11 cellular contexts compared by ENCODE assay signal in genomic region chr20:9301129-9302072, GRCh38.
DNase-seq lines count a peak whose midpoint lies in the region; ATAC-seq, FAIRE-seq and TF ChIP-seq lines count a peak whose summit lies in the region.
"Had no signal": no experiment of that assay in that cellular context is flagged by ENCODE, and none has a peak within 500 bp of the region (broad histone marks: within the 10 kb centered on the region; RNA-seq: fewer than 3 reads in every experiment).

No MANE protein-coding gene starts in this region.

- no peak overlapping the region for H3K4me2 ChIP-seq in osteoblast (ENCODE audit: insufficient read depth, low read length)

- no peaks in the 10 kb centered on the region for H3K27me3 Mint-ChIP-seq in CD8-positive, alpha-beta T cell (ENCODE audit: low read depth)
- H3K27me3 Mint-ChIP-seq in activated CD4-positive, alpha-beta T cell treated with anti-CD3 and anti-CD28 coated beads, Interleukin-2, amount 10 ng/mL, durations not matched to agents 7 days and 5 days = no peaks in the 10 kb centered on the region

- no peaks in the 10 kb centered on the region for H3K9me3 Mint-ChIP-seq in CD8-positive, alpha-beta T cell
- H3K9me3 Mint-ChIP-seq in activated CD4-positive, alpha-beta T cell treated with anti-CD3 and anti-CD28 coated beads, Interleukin-2, amount 10 ng/mL, durations not matched to agents 7 days and 5 days = no peaks in the 10 kb centered on the region

- no peaks in the 10 kb centered on the region for H3K9me3 ChIP-seq in osteoblast (ENCODE audit: low read depth, low read length)
- no peaks in the 10 kb centered on the region for H3K9me3 ChIP-seq in CD8-positive, alpha-beta T cell (ENCODE audit: low read length)
- H3K9me3 ChIP-seq: esophagus muscularis mucosa had no signal

- H3K27ac ChIP-seq in epithelial cell of prostate (no peak overlapping the region), osteoblast (ENCODE audit: low read depth, low read length) (no peak overlapping the region), coronary artery (no peak overlapping the region)
- H3K27ac ChIP-seq in CD8-positive, alpha-beta T cell (ENCODE audit: low read depth, low read length) = no peak overlapping the region

- no peak overlapping the region for H2AFZ ChIP-seq in osteoblast (ENCODE audit: low read length)

- FAIRE-seq in H54 (lab: Jason Lieb, UNC) = peak; percentile 33

- POLR2A ChIA-PET in CD8-positive, alpha-beta T cell (lab: Charles Lee) = no interaction called here
- POLR2A ChIA-PET in activated CD4-positive, alpha-beta T cell treated with anti-CD3 and anti-CD28 coated beads, Interleukin-2, amount 10 ng/mL, durations not matched to agents 7 days and 5 days (lab: Charles Lee) = no interaction called here

- no peak for ATAC-seq in CD8-positive, alpha-beta T cell

- TF ChIP-seq CTCF in osteoblast (IDR thresholded peaks at IDR 0.05; ENCODE audit: extremely low read depth, low read depth, low read length) = no peak
- no peak for TF ChIP-seq CTCF in coronary artery (IDR thresholded peaks at IDR 0.05)
- TF ChIP-seq CTCF in CD8-positive, alpha-beta T cell (IDR thresholded peaks at IDR 0.05) = no peak

- no peaks in the 10 kb centered on the region for H3K36me3 ChIP-seq in osteoblast (ENCODE audit: insufficient read depth, low read length)
- H3K36me3 ChIP-seq in CD8-positive, alpha-beta T cell (ENCODE audit: insufficient read depth, low read length) = no peaks in the 10 kb centered on the region
- H3K36me3 ChIP-seq: esophagus muscularis mucosa had no signal

- intact Hi-C loops in CD8-positive, alpha-beta T cell (cut with DNase I, micrococcal nuclease) = no loop called here

- no peaks in the 10 kb centered on the region for H3K36me3 Mint-ChIP-seq in CD8-positive, alpha-beta T cell
- H3K36me3 Mint-ChIP-seq in activated CD4-positive, alpha-beta T cell treated with anti-CD3 and anti-CD28 coated beads, Interleukin-2, amount 10 ng/mL, durations not matched to agents 7 days and 5 days (ENCODE audit: low read depth) = no peaks in the 10 kb centered on the region

- no peak overlapping the region for H3K4me3 ChIP-seq in osteoblast (ENCODE audit: insufficient read depth, low read length)
- H3K4me3 ChIP-seq in coronary artery = no peak overlapping the region
- H3K4me3 ChIP-seq in CD8-positive, alpha-beta T cell (ENCODE audit: low read depth, low read length) = no peak overlapping the region
- H3K4me3 ChIP-seq: esophagus muscularis mucosa had no signal

- H3K4me1 ChIP-seq in osteoblast (ENCODE audit: insufficient read depth, low read length) = no peaks in the 10 kb centered on the region
- H3K4me1 ChIP-seq in CD8-positive, alpha-beta T cell (ENCODE audit: insufficient read depth, low read length) = no peaks in the 10 kb centered on the region

- no peak overlapping the region for H3K4me3 Mint-ChIP-seq in CD8-positive, alpha-beta T cell
- no peak overlapping the region for H3K4me3 Mint-ChIP-seq in activated CD4-positive, alpha-beta T cell treated with anti-CD3 and anti-CD28 coated beads, Interleukin-2, amount 10 ng/mL, durations not matched to agents 7 days and 5 days

- no peaks in the 10 kb centered on the region for H3K27me3 ChIP-seq in osteoblast (ENCODE audit: insufficient read depth, low read length)
- H3K27me3 ChIP-seq in CD8-positive, alpha-beta T cell (ENCODE audit: insufficient read depth, low read length) = no peaks in the 10 kb centered on the region
- H3K27me3 ChIP-seq: esophagus muscularis mucosa had no signal

- H3K27ac Mint-ChIP-seq in CD8-positive, alpha-beta T cell = no peak overlapping the region
- no peak overlapping the region for H3K27ac Mint-ChIP-seq in activated CD4-positive, alpha-beta T cell treated with anti-CD3 and anti-CD28 coated beads, Interleukin-2, amount 10 ng/mL, durations not matched to agents 7 days and 5 days

- H3K4me1 Mint-ChIP-seq in CD8-positive, alpha-beta T cell (ENCODE audit: low read depth) = no peaks in the 10 kb centered on the region
- H3K4me1 Mint-ChIP-seq in activated CD4-positive, alpha-beta T cell treated with anti-CD3 and anti-CD28 coated beads, Interleukin-2, amount 10 ng/mL, durations not matched to agents 7 days and 5 days = no peaks in the 10 kb centered on the region

- DNase-seq in H54 (ENCODE audit: insufficient read length, low spot score) = no peak
- peak; percentile 59 for DNase-seq in NCI-H446 treated with DMSO at 0.1 percent for 48 hours (lab: John Stamatoyannopoulos, UW)
- DNase-seq in epithelial cell of prostate (ENCODE audit: low read depth, low spot score) = peak; percentile 68
- DNase-seq in osteoblast (ENCODE audit: insufficient read length, low spot score, missing footprints) = peak; percentile 74
- no peak for DNase-seq in coronary artery (ENCODE audit: low spot score)
- DNase-seq in CD8-positive, alpha-beta T cell = no peak
- no peak for DNase-seq in activated CD8-positive, alpha-beta memory T cell treated with anti-CD3 and anti-CD28 coated beads, Interleukin-2, amount 50 U/mL, for 4 hours
- no peak for DNase-seq in activated CD4-positive, alpha-beta T cell treated with anti-CD3 and anti-CD28 coated beads, Interleukin-2, amount 10 ng/mL, durations not matched to agents 7 days and 5 days
- DNase-seq: activated CD4-positive, alpha-beta T cell treated with anti-CD3 and anti-CD28 coated beads, Interleukin-2, amount 50 U/mL, for 48 hours; occipital lobe had no signal

- H4K20me1 ChIP-seq in osteoblast (ENCODE audit: insufficient read depth, low read length) = no peaks in the 10 kb centered on the region

- H3K79me2 ChIP-seq in osteoblast (ENCODE audit: insufficient read depth, low read length) = peaks cover 5% of the 10 kb centered on the region

- no peak for TF ChIP-seq POLR2A in H54 (IDR thresholded peaks at IDR 0.05; ENCODE audit: low read depth, low read length)

- CTCF ChIA-PET in CD8-positive, alpha-beta T cell (lab: Charles Lee) = no interaction called here
- CTCF ChIA-PET in activated CD4-positive, alpha-beta T cell treated with anti-CD3 and anti-CD28 coated beads, Interleukin-2, amount 10 ng/mL, durations not matched to agents 7 days and 5 days (lab: Charles Lee) = no interaction called here

Comparison
In these comparisons a context has a peak if more than half of its experiments do, and no peak if none do; other contexts are left out.
1. DNase-seq: peak in NCI-H446 treated with DMSO at 0.1 percent for 48 hours (single experiment), epithelial cell of prostate (single experiment) and osteoblast (single experiment); none in H54 (single experiment), coronary artery (single experiment), CD8-positive, alpha-beta T cell (0 of 7), activated CD8-positive, alpha-beta memory T cell treated with anti-CD3 and anti-CD28 coated beads, Interleukin-2, amount 50 U/mL, for 4 hours (single experiment) and activated CD4-positive, alpha-beta T cell treated with anti-CD3 and anti-CD28 coated beads, Interleukin-2, amount 10 ng/mL, durations not matched to agents 7 days and 5 days (single experiment).